21 cellular contexts compared by ENCODE assay signal in genomic region chr5:26763151-26763550, GRCh38.
DNase-seq lines count a peak whose midpoint lies in the region; TF ChIP-seq lines count a peak whose summit lies in the region.
"Had no signal": no experiment of that assay in that cellular context is flagged by ENCODE, and none has a peak within 500 bp of the region (broad histone marks: within the 10 kb centered on the region; RNA-seq: fewer than 3 reads in every experiment).

No MANE protein-coding gene starts in this region.

- H3K27ac ChIP-seq in SK-N-MC (peak overlapping the region; percentile 21; the same call in 1 of the 2 replicates), subcutaneous abdominal adipose tissue (ENCODE audit: low read depth, low read length) (peak overlapping the region; percentile 25)
- H3K27ac ChIP-seq: Peyer's patch had no signal

- H3K9ac ChIP-seq in SK-N-MC (ENCODE audit: insufficient read length) = no peak overlapping the region
- H3K9ac ChIP-seq in subcutaneous abdominal adipose tissue (ENCODE audit: low read length in 5 of 5) = peak overlapping the region in 2 of 5 donors; percentile 20 to 52

- H3K36me3 ChIP-seq in SK-N-MC (ENCODE audit: insufficient read depth, low read length) = no peaks in the 10 kb centered on the region
- H3K36me3 ChIP-seq in subcutaneous abdominal adipose tissue (ENCODE audit: control insufficient read depth in 5 of 5, insufficient read depth in 5 of 5, low read length in 5 of 5) = no peaks in the 10 kb centered on the region
- H3K36me3 ChIP-seq: BE2C, Peyer's patch had no signal

- no peak for TF ChIP-seq CTCF in fibroblast of pulmonary artery (IDR thresholded peaks at IDR 0.05; ENCODE audit: low read length, missing control alignments)
- TF ChIP-seq CTCF in GM20000 (IDR thresholded peaks at IDR 0.05; ENCODE audit: extremely low read depth, missing control alignments) = no peak

- H3K27me3 ChIP-seq in subcutaneous abdominal adipose tissue (ENCODE audit: control insufficient read depth in 5 of 5, insufficient read depth in 4 of 5, low read length in 5 of 5) = no peaks in the 10 kb centered on the region
- H3K27me3 ChIP-seq: BE2C, Peyer's patch had no signal

- H3K4me1 ChIP-seq in subcutaneous abdominal adipose tissue (ENCODE audit: control insufficient read depth in 5 of 5, insufficient read depth in 5 of 5, low read length in 5 of 5) = peaks cover 0 to 31% (median 10%) of the 10 kb centered on the region in 5 donors
- H3K4me1 ChIP-seq: Caco-2, Peyer's patch had no signal

- DNase-seq in NCI-H1694 treated with DMSO at 0.1 percent for 48 hours (lab: John Stamatoyannopoulos, UW) = peak; percentile 47
- DNase-seq in NCI-H1694 (lab: John Stamatoyannopoulos, UW) = no peak
- peak; percentile 28 for DNase-seq in SK-N-MC (ENCODE audit: low read depth, low spot score)
- DNase-seq in fibroblast of pulmonary artery (ENCODE audit: low read depth) = peak; percentile 2
- no peak for DNase-seq in islet precursor cell
- no peak for DNase-seq in GM20000 (ENCODE audit: low spot score)
- DNase-seq in OCI-M1 (lab: John Stamatoyannopoulos, UW) = no peak
- DNase-seq: 8988T; BE2C; Caco-2; CD4-positive, CD25-positive, alpha-beta regulatory T cell; GOT3; IMR-90; Karpas-422; NCI-H1417; NCI-H1930; NCI-H345; NCI-H526 treated with DMSO at 0.1 percent for 48 hours; Peyer's patch; SW 1271 had no signal

- H3K4me3 ChIP-seq in SK-N-MC (peak overlapping the region; percentile 20), fibroblast of pulmonary artery (replicated peaks; ENCODE audit: low read depth, low read length) (no peak overlapping the region), subcutaneous abdominal adipose tissue (ENCODE audit: low read depth in 1 of 5, low read length in 5 of 5) (peak overlapping the region in 2 of 5 donors; percentile 26 to 40)
- H3K4me3 ChIP-seq: Peyer's patch had no signal

- H3K9me3 ChIP-seq in SK-N-MC (ENCODE audit: low read depth, low read length) = no peaks in the 10 kb centered on the region
- H3K9me3 ChIP-seq in subcutaneous abdominal adipose tissue (ENCODE audit: control insufficient read depth in 5 of 5, low read length in 5 of 5) = peaks cover 0 to 5% (median 0%) of the 10 kb centered on the region in 5 donors
- H3K9me3 ChIP-seq: BE2C, Caco-2 had no signal

Comparison
In these comparisons a context has a peak if more than half of its experiments do, and no peak if none do; other contexts are left out.
1. DNase-seq: peak in NCI-H1694 treated with DMSO at 0.1 percent for 48 hours (single experiment), SK-N-MC (single experiment) and fibroblast of pulmonary artery (single experiment); none in NCI-H1694 (single experiment), islet precursor cell (single experiment), GM20000 (single experiment) and OCI-M1 (single experiment).